In genomic region chr17:3943240-3943891, GRCh38 we compare ENCODE assay signal across 22 cellular contexts. TPM values are rescaled to one million over a fixed set of nuclear protein-coding genes. Genes with fewer than 3 reads are reported as not detected.
"Had no signal": no experiment of that assay in that cellular context is flagged by ENCODE, and none has a peak within 500 bp of the region (broad histone marks: within the 10 kb centered on the region; RNA-seq: fewer than 3 reads in every experiment).

No MANE protein-coding gene starts in this region.

- H3K36me3 ChIP-seq: brain microvascular endothelial cell had no signal

- DNase-seq: activated CD4-positive, alpha-beta memory T cell treated with anti-CD3 and anti-CD28 coated beads for 36 hours; activated CD4-positive, alpha-beta T cell treated with anti-CD3 and anti-CD28 coated beads for 36 hours; activated CD8-positive, alpha-beta memory T cell treated with anti-CD3 and anti-CD28 coated beads, Interleukin-2, amount 10 ng/mL, durations not matched to agents 7 days and 5 days; activated gamma-delta T cell; activated naive CD8-positive, alpha-beta T cell treated with anti-CD3 and anti-CD28 coated beads for 36 hours; activated T-cell treated with anti-CD3 and anti-CD28 coated beads, Interleukin-2, amount 50 U/mL, for 4 hours; amygdala; brain microvascular endothelial cell; cortex of kidney; effector CD4-positive, alpha-beta T cell; heart right ventricle; left colon; mucosa of descending colon; naive thymus-derived CD8-positive, alpha-beta T cell; spleen; T-helper 17 cell; upper lobe of right lung had no signal

- H3K27ac Mint-ChIP-seq: activated CD4-positive, alpha-beta memory T cell treated with anti-CD3 and anti-CD28 coated beads for 36 hours; activated CD4-positive, alpha-beta T cell treated with anti-CD3 and anti-CD28 coated beads for 36 hours; activated CD8-positive, alpha-beta memory T cell treated with anti-CD3 and anti-CD28 coated beads, Interleukin-2, amount 10 ng/mL, durations not matched to agents 7 days and 5 days; activated naive CD8-positive, alpha-beta T cell treated with anti-CD3 and anti-CD28 coated beads for 36 hours; progenitor cell of endocrine pancreas; T-helper 17 cell had no signal

- H3K27me3 Mint-ChIP-seq: activated CD4-positive, alpha-beta memory T cell treated with anti-CD3 and anti-CD28 coated beads for 36 hours; activated CD4-positive, alpha-beta T cell treated with anti-CD3 and anti-CD28 coated beads for 36 hours; activated CD8-positive, alpha-beta memory T cell treated with anti-CD3 and anti-CD28 coated beads, Interleukin-2, amount 10 ng/mL, durations not matched to agents 7 days and 5 days; activated naive CD8-positive, alpha-beta T cell treated with anti-CD3 and anti-CD28 coated beads for 36 hours; naive thymus-derived CD8-positive, alpha-beta T cell; T-helper 17 cell had no signal

- H3K9me3 ChIP-seq: heart right ventricle, mucosa of descending colon, spleen, thoracic aorta, upper lobe of right lung had no signal

- H3K4me3 ChIP-seq: mucosa of descending colon, thoracic aorta, upper lobe of right lung had no signal

- H3K9me3 Mint-ChIP-seq: activated CD4-positive, alpha-beta memory T cell treated with anti-CD3 and anti-CD28 coated beads for 36 hours; activated naive CD8-positive, alpha-beta T cell treated with anti-CD3 and anti-CD28 coated beads for 36 hours; activated T-cell treated with anti-CD3 and anti-CD28 coated beads, Interleukin-2, amount 50 U/mL, for 4 hours; naive thymus-derived CD8-positive, alpha-beta T cell had no signal

- H3K27me3 ChIP-seq: brain microvascular endothelial cell, heart right ventricle, spleen, upper lobe of right lung had no signal

- ATAC-seq: activated CD4-positive, alpha-beta T cell treated with anti-CD3 and anti-CD28 coated beads for 36 hours; activated CD8-positive, alpha-beta memory T cell treated with anti-CD3 and anti-CD28 coated beads, Interleukin-2, amount 10 ng/mL, durations not matched to agents 7 days and 5 days; activated T-cell treated with anti-CD3 and anti-CD28 coated beads, Interleukin-2, amount 50 U/mL, for 4 hours; left colon; mucosa of descending colon; naive thymus-derived CD8-positive, alpha-beta T cell; T-helper 17 cell; upper lobe of right lung had no signal

- H3K4me3 Mint-ChIP-seq: activated CD4-positive, alpha-beta memory T cell treated with anti-CD3 and anti-CD28 coated beads for 36 hours; activated CD4-positive, alpha-beta T cell treated with anti-CD3 and anti-CD28 coated beads for 36 hours; activated CD8-positive, alpha-beta memory T cell treated with anti-CD3 and anti-CD28 coated beads, Interleukin-2, amount 10 ng/mL, durations not matched to agents 7 days and 5 days; activated naive CD8-positive, alpha-beta T cell treated with anti-CD3 and anti-CD28 coated beads for 36 hours; activated T-cell treated with anti-CD3 and anti-CD28 coated beads, Interleukin-2, amount 50 U/mL, for 4 hours; naive thymus-derived CD8-positive, alpha-beta T cell; T-helper 17 cell had no signal

- H3K4me1 Mint-ChIP-seq: activated CD4-positive, alpha-beta T cell treated with anti-CD3 and anti-CD28 coated beads for 36 hours; activated CD8-positive, alpha-beta memory T cell treated with anti-CD3 and anti-CD28 coated beads, Interleukin-2, amount 10 ng/mL, durations not matched to agents 7 days and 5 days had no signal

- H3K27ac ChIP-seq: brain microvascular endothelial cell, heart right ventricle, thoracic aorta, upper lobe of right lung had no signal

- H3K4me1 ChIP-seq: upper lobe of right lung had no signal

RNA-seq across cellular contexts. Expression of gene P2RX1, which starts 27.1 kb away (rescaled TPM):
- total RNA-seq: endothelial cell of umbilical vein, frontal cortex, lung microvascular endothelial cell had no signal
- polyA plus RNA-seq: endothelial cell of umbilical vein; naive thymus-derived CD8-positive, alpha-beta T cell had no signal
